ENCODE assay signal across 21 cellular contexts in genomic region chr18:47557160-47557559, GRCh38.
"Had no signal": no experiment of that assay in that cellular context is flagged by ENCODE, and none has a peak within 500 bp of the region (broad histone marks: within the 10 kb centered on the region; RNA-seq: fewer than 3 reads in every experiment).

No MANE protein-coding gene starts in this region.

- H3K4me3 ChIP-seq: dorsolateral prefrontal cortex, esophagus muscularis mucosa, gastrocnemius medialis, heart right ventricle, left ventricle myocardium inferior, lower lobe of right lung, sigmoid colon, skin epidermis had no signal

- H3K27ac Mint-ChIP-seq: memory B cell; natural killer cell treated with Interleukin-12 subunit alpha and Interleukin-12 subunit beta and Interleukin-15 and Interleukin-18, amount 100 ng/mL, for 72 hours; stimulated activated naive B cell treated with anti-CD40 and anti-IgM and Interleukin-4, amounts not matched to agents 10 μg/mL and 1 μg/mL and 100 μg/mL, for 72 hours; type B pancreatic cell had no signal

- H3K36me3 ChIP-seq: esophagus muscularis mucosa, gastrocnemius medialis, heart right ventricle, left ventricle myocardium inferior, lower lobe of right lung, sigmoid colon had no signal

- DNase-seq: cortex of kidney; dorsolateral prefrontal cortex; effector memory CD4-positive, alpha-beta T cell; gastrocnemius medialis; heart right ventricle; hypothalamus; kidney; left cardiac atrium; left ventricle myocardium inferior; lower lobe of right lung; midbrain; sigmoid colon; stimulated activated CD4-positive, alpha-beta T cell treated with anti-CD3 and anti-CD28 coated beads, Interleukin-2, amount 100 ng/mL, for 24 hours; stimulated activated CD4-positive, alpha-beta T cell treated with anti-CD3 and anti-CD28 coated beads, Interleukin-4, amount 100 ng/mL, for 4 hours; stimulated activated naive B cell treated with anti-CD40 and anti-IgM and Interleukin-4, amounts not matched to agents 10 μg/mL and 1 μg/mL and 100 μg/mL, for 72 hours had no signal

- H3K36me3 Mint-ChIP-seq: memory B cell; natural killer cell treated with Interleukin-12 subunit alpha and Interleukin-12 subunit beta and Interleukin-15 and Interleukin-18, amount 100 ng/mL, for 72 hours; stimulated activated naive B cell treated with anti-CD40 and anti-IgM and Interleukin-4, amounts not matched to agents 10 μg/mL and 1 μg/mL and 100 μg/mL, for 72 hours; type B pancreatic cell had no signal

- H3K4me1 ChIP-seq: esophagus muscularis mucosa, gastrocnemius medialis, heart right ventricle, left ventricle myocardium inferior, lower lobe of right lung, sigmoid colon had no signal

- H3K9me3 ChIP-seq: esophagus muscularis mucosa, gastrocnemius medialis, heart right ventricle, left ventricle myocardium inferior, lower lobe of right lung, sigmoid colon had no signal

- H3K27ac ChIP-seq: dorsolateral prefrontal cortex, epithelial cell of prostate, esophagus muscularis mucosa, gastrocnemius medialis, heart right ventricle, left ventricle myocardium inferior, lower lobe of right lung, sigmoid colon, skin epidermis had no signal

- ATAC-seq: gastrocnemius medialis; heart right ventricle; left cardiac atrium; lower lobe of right lung; natural killer cell treated with Interleukin-12 subunit alpha and Interleukin-12 subunit beta and Interleukin-15 and Interleukin-18, amount 100 ng/mL, for 72 hours; stimulated activated naive B cell treated with anti-CD40 and anti-IgM and Interleukin-4, amounts not matched to agents 10 μg/mL and 1 μg/mL and 100 μg/mL, for 72 hours had no signal

- H3K9me3 Mint-ChIP-seq: natural killer cell treated with Interleukin-12 subunit alpha and Interleukin-12 subunit beta and Interleukin-15 and Interleukin-18, amount 100 ng/mL, for 72 hours; stimulated activated naive B cell treated with anti-CD40 and anti-IgM and Interleukin-4, amounts not matched to agents 10 μg/mL and 1 μg/mL and 100 μg/mL, for 72 hours; type B pancreatic cell had no signal

- H3K4me3 Mint-ChIP-seq: memory B cell; natural killer cell treated with Interleukin-12 subunit alpha and Interleukin-12 subunit beta and Interleukin-15 and Interleukin-18, amount 100 ng/mL, for 72 hours; stimulated activated naive B cell treated with anti-CD40 and anti-IgM and Interleukin-4, amounts not matched to agents 10 μg/mL and 1 μg/mL and 100 μg/mL, for 72 hours; type B pancreatic cell had no signal
